10 cellular contexts compared by ENCODE assay signal in the genomic region with DNA sequence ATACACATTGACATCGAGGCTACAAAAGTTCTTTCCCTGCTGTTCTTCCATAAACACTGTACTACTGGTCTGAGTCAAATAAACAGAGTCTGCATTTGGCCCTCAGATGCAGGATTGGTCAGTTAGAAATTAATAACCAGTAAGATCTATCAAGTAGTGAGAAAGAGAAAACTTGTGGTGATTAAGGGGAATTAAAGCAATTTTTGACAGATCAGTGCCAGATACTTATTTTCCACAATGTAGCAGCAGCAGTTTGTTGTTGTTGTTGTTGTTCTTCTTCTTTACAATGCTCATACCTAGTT.
DNase-seq lines count a peak whose midpoint lies in the region; ATAC-seq and TF ChIP-seq lines count a peak whose summit lies in the region.
"Had no signal": no experiment of that assay in that cellular context is flagged by ENCODE, and none has a peak within 500 bp of the region (broad histone marks: within the 10 kb centered on the region; RNA-seq: fewer than 3 reads in every experiment).

No MANE protein-coding gene starts in this region.

- peaks cover 100% of the 10 kb centered on the region for H3K79me2 ChIP-seq in OCI-LY1 (ENCODE audit: insufficient read depth, low read length)

- no peaks in the 10 kb centered on the region for H3K9me3 Mint-ChIP-seq in activated T-cell treated with anti-CD3 and anti-CD28 coated beads, Interleukin-2, amount 50 U/mL, for 4 hours
- no peaks in the 10 kb centered on the region for H3K9me3 Mint-ChIP-seq in stimulated activated naive CD8-positive, alpha-beta T cell treated with anti-CD3 and anti-CD28 coated beads, Interleukin-15, amount 100 ng/mL, for 72 hours
- H3K9me3 Mint-ChIP-seq in activated naive CD4-positive, alpha-beta T cell treated with anti-CD3 and anti-CD28 coated beads, Interleukin-2, amount 10 ng/mL, durations not matched to agents 7 days and 5 days, result no peaks in the 10 kb centered on the region
- H3K9me3 Mint-ChIP-seq: memory B cell had no signal

- H3K36me3 Mint-ChIP-seq in activated T-cell treated with anti-CD3 and anti-CD28 coated beads, Interleukin-2, amount 50 U/mL, for 4 hours (ENCODE audit: insufficient read depth), result no peaks in the 10 kb centered on the region
- H3K36me3 Mint-ChIP-seq in activated naive CD4-positive, alpha-beta T cell treated with anti-CD3 and anti-CD28 coated beads, Interleukin-2, amount 10 ng/mL, durations not matched to agents 7 days and 5 days, result no peaks in the 10 kb centered on the region
- H3K36me3 Mint-ChIP-seq: memory B cell had no signal

- peaks cover 3% of the 10 kb centered on the region; the same call in 1 of the 2 replicates for H4K20me1 ChIP-seq in OCI-LY1 (ENCODE audit: insufficient read depth, low read length)

- TF ChIP-seq CTCF in OCI-LY1 (IDR thresholded peaks at IDR 0.05; ENCODE audit: low read length) (no peak), fibroblast of pulmonary artery (IDR thresholded peaks at IDR 0.05; ENCODE audit: low read length, missing control alignments) (no peak)

- peak overlapping the region; percentile 33; the same call in 1 of the 2 replicates for H3K4me2 ChIP-seq in OCI-LY1 (ENCODE audit: low read length)

- peaks cover 18% of the 10 kb centered on the region for H3K4me1 Mint-ChIP-seq in activated T-cell treated with anti-CD3 and anti-CD28 coated beads, Interleukin-2, amount 50 U/mL, for 4 hours (ENCODE audit: low read depth)
- peaks cover 37% of the 10 kb centered on the region for H3K4me1 Mint-ChIP-seq in stimulated activated naive CD8-positive, alpha-beta T cell treated with anti-CD3 and anti-CD28 coated beads, Interleukin-15, amount 100 ng/mL, for 72 hours
- H3K4me1 Mint-ChIP-seq in activated naive CD4-positive, alpha-beta T cell treated with anti-CD3 and anti-CD28 coated beads, Interleukin-2, amount 10 ng/mL, durations not matched to agents 7 days and 5 days, result no peaks in the 10 kb centered on the region

- H2AFZ ChIP-seq in OCI-LY1 (ENCODE audit: low read length), result no peak overlapping the region

- CTCF ChIA-PET in activated naive CD4-positive, alpha-beta T cell treated with anti-CD3 and anti-CD28 coated beads, Interleukin-2, amount 10 ng/mL, durations not matched to agents 7 days and 5 days (lab: Charles Lee), result no interaction called here

- H3K9me2 ChIP-seq in OCI-LY1 (ENCODE audit: low read depth, low read length), result no peaks in the 10 kb centered on the region

- DNase-seq in activated T-cell treated with anti-CD3 and anti-CD28 coated beads, Interleukin-2, amount 50 U/mL, for 4 hours, result no peak
- DNase-seq in activated T-cell treated with anti-CD3 and anti-CD28 coated beads, Interleukin-2, amount 50 U/mL, for 48 hours, result no peak
- DNase-seq in fibroblast of pulmonary artery (ENCODE audit: low read depth), result no peak
- no peak for DNase-seq in stimulated activated naive CD8-positive, alpha-beta T cell treated with anti-CD3 and anti-CD28 coated beads, Interleukin-15, amount 100 ng/mL, for 72 hours
- DNase-seq in activated naive CD4-positive, alpha-beta T cell treated with anti-CD3 and anti-CD28 coated beads, Interleukin-2, amount 10 ng/mL, durations not matched to agents 7 days and 5 days, result no peak
- no peak for DNase-seq in AG20443 (ENCODE audit: low spot score)

- no peaks in the 10 kb centered on the region for H3F3A ChIP-seq in OCI-LY1 (ENCODE audit: insufficient read depth, low read length)

- peak overlapping the region; percentile 2; the same call in 1 of the 2 replicates for H3K9ac ChIP-seq in OCI-LY1 (ENCODE audit: low read length)

- peaks cover 68% of the 10 kb centered on the region for H3K4me1 ChIP-seq in OCI-LY1 (ENCODE audit: insufficient read depth, low read length, severe bottlenecking)

- H3K36me3 ChIP-seq in OCI-LY1 (ENCODE audit: insufficient read depth, low read length), result peaks cover 52% of the 10 kb centered on the region; the same call in 1 of the 2 replicates
- H3K36me3 ChIP-seq: thyroid gland had no signal

- H3K27me3 Mint-ChIP-seq in activated T-cell treated with anti-CD3 and anti-CD28 coated beads, Interleukin-2, amount 50 U/mL, for 4 hours (ENCODE audit: low read depth), result no peaks in the 10 kb centered on the region
- H3K27me3 Mint-ChIP-seq in stimulated activated naive CD8-positive, alpha-beta T cell treated with anti-CD3 and anti-CD28 coated beads, Interleukin-15, amount 100 ng/mL, for 72 hours, result peaks cover 8% of the 10 kb centered on the region
- peaks cover 4% of the 10 kb centered on the region for H3K27me3 Mint-ChIP-seq in activated naive CD4-positive, alpha-beta T cell treated with anti-CD3 and anti-CD28 coated beads, Interleukin-2, amount 10 ng/mL, durations not matched to agents 7 days and 5 days

- H3K27ac Mint-ChIP-seq in stimulated activated naive CD8-positive, alpha-beta T cell treated with anti-CD3 and anti-CD28 coated beads, Interleukin-15, amount 100 ng/mL, for 72 hours, result no peak overlapping the region
- H3K27ac Mint-ChIP-seq in activated naive CD4-positive, alpha-beta T cell treated with anti-CD3 and anti-CD28 coated beads, Interleukin-2, amount 10 ng/mL, durations not matched to agents 7 days and 5 days, result no peak overlapping the region
- H3K27ac Mint-ChIP-seq: memory B cell had no signal

- H3K4me3 ChIP-seq in OCI-LY1 (ENCODE audit: low read depth, low read length, poor library complexity, severe bottlenecking) (no peak overlapping the region), fibroblast of pulmonary artery (replicated peaks; ENCODE audit: low read depth, low read length) (peak overlapping the region; percentile 33)
- H3K4me3 ChIP-seq: thyroid gland had no signal

- no peak for ATAC-seq in activated T-cell treated with anti-CD3 and anti-CD28 coated beads, Interleukin-2, amount 50 U/mL, for 4 hours
- ATAC-seq in stimulated activated naive CD8-positive, alpha-beta T cell treated with anti-CD3 and anti-CD28 coated beads, Interleukin-15, amount 100 ng/mL, for 72 hours, result no peak
- ATAC-seq in GM19324 (IDR thresholded peaks at IDR 0.05; ENCODE audit: low FRiP score, unreplicated experiment), result no peak

- H3K4me3 Mint-ChIP-seq in activated T-cell treated with anti-CD3 and anti-CD28 coated beads, Interleukin-2, amount 50 U/mL, for 4 hours, result peak overlapping the region; percentile 31
- peak overlapping the region; percentile 59 to 62 for H3K4me3 Mint-ChIP-seq in stimulated activated naive CD8-positive, alpha-beta T cell treated with anti-CD3 and anti-CD28 coated beads, Interleukin-15, amount 100 ng/mL, for 72 hours
- H3K4me3 Mint-ChIP-seq in activated naive CD4-positive, alpha-beta T cell treated with anti-CD3 and anti-CD28 coated beads, Interleukin-2, amount 10 ng/mL, durations not matched to agents 7 days and 5 days, result no peak overlapping the region

- peak overlapping the region; percentile 11 for H3K27ac ChIP-seq in OCI-LY1 (ENCODE audit: low read depth, low read length, poor library complexity, severe bottlenecking)

- no peaks in the 10 kb centered on the region for H3K9me3 ChIP-seq in OCI-LY1 (ENCODE audit: low read length)
- H3K9me3 ChIP-seq: thyroid gland had no signal

- H3K27me3 ChIP-seq in OCI-LY1 (ENCODE audit: insufficient read depth, low read length), result no peaks in the 10 kb centered on the region
- H3K27me3 ChIP-seq: thyroid gland had no signal
